ENCODE assay signal across 28 cellular contexts in genomic region chr7:122394512-122394911, GRCh38.
"Had no signal": no experiment of that assay in that cellular context is flagged by ENCODE, and none has a peak within 500 bp of the region (broad histone marks: within the 10 kb centered on the region; RNA-seq: fewer than 3 reads in every experiment).

No MANE protein-coding gene starts in this region.

- H3K9me3 ChIP-seq: ascending aorta had no signal

- DNase-seq: activated CD4-positive, alpha-beta memory T cell treated with anti-CD3 and anti-CD28 coated beads, Interleukin-2, amount 10 ng/mL, durations not matched to agents 7 days and 5 days; activated CD4-positive, alpha-beta T cell treated with anti-CD3 and anti-CD28 coated beads for 1 hour; activated CD4-positive, alpha-beta T cell treated with anti-CD3 and anti-CD28 coated beads for 36 hours; activated CD4-positive, alpha-beta T cell treated with anti-CD3 and anti-CD28 coated beads for 48 hours; activated CD4-positive, alpha-beta T cell treated with anti-CD3 and anti-CD28 coated beads, Interleukin-2, amount 10 ng/mL, durations not matched to agents 7 days and 5 days; activated CD4-positive, alpha-beta T cell treated with anti-CD3 and anti-CD28 coated beads, Interleukin-2, amount 50 U/mL, for 48 hours; activated CD4-positive, CD25-positive, alpha-beta regulatory T cell; activated CD8-positive, alpha-beta memory T cell treated with anti-CD3 and anti-CD28 coated beads for 24 hours; activated CD8-positive, alpha-beta memory T cell treated with anti-CD3 and anti-CD28 coated beads, Interleukin-2, amount 10 ng/mL, durations not matched to agents 7 days and 5 days; activated CD8-positive, alpha-beta memory T cell treated with anti-CD3 and anti-CD28 coated beads, Interleukin-2, amount 50 U/mL, for 48 hours; activated CD8-positive, alpha-beta T cell treated with anti-CD3 and anti-CD28 coated beads, Interleukin-2, amount 10 ng/mL, durations not matched to agents 7 days and 5 days; activated effector memory CD4-positive, alpha-beta T cell treated with Interleukin-2 at 50 U/mL for 16 hours; activated gamma-delta T cell; activated naive CD4-positive, alpha-beta T cell treated with anti-CD3 and anti-CD28 coated beads, Interleukin-2, amount 10 ng/mL, durations not matched to agents 7 days and 5 days; activated naive CD4-positive, alpha-beta T cell treated with Interleukin-2 at 50 U/mL for 16 hours; activated naive CD8-positive, alpha-beta T cell treated with anti-CD3 and anti-CD28 coated beads, Interleukin-2, amount 10 ng/mL, durations not matched to agents 7 days and 5 days; activated naive CD8-positive, alpha-beta T cell treated with anti-CD3 and anti-CD28 coated beads, Interleukin-2, amount 50 U/mL, for 24 hours; activated T-cell treated with anti-CD3 and anti-CD28 coated beads, Interleukin-2, amount 50 U/mL, for 24 hours; activated T-cell treated with anti-CD3 and anti-CD28 coated beads, Interleukin-2, amount 50 U/mL, for 48 hours; amygdala; anterior cingulate cortex; cerebellar nuclear complex; T-helper 2 cell; T-helper 9 cell had no signal

- ATAC-seq: activated CD4-positive, alpha-beta T cell treated with anti-CD3 and anti-CD28 coated beads for 36 hours; activated CD4-positive, CD25-positive, alpha-beta regulatory T cell treated with anti-CD3 and anti-CD28 coated beads, Interleukin-2, amount 50 U/mL, for 24 hours; activated CD8-positive, alpha-beta memory T cell treated with anti-CD3 and anti-CD28 coated beads, Interleukin-2, amount 10 ng/mL, durations not matched to agents 7 days and 5 days; activated CD8-positive, alpha-beta T cell treated with anti-CD3 and anti-CD28 coated beads, Interleukin-2, amount 10 ng/mL, durations not matched to agents 7 days and 5 days; activated naive CD8-positive, alpha-beta T cell treated with anti-CD3 and anti-CD28 coated beads, Interleukin-2, amount 50 U/mL, for 24 hours had no signal

- H3K4me1 ChIP-seq: ascending aorta had no signal

- H3K4me3 ChIP-seq: ascending aorta, cardiac muscle cell had no signal

- H3K27ac ChIP-seq: ascending aorta, cardiac muscle cell, VCaP had no signal

- H3K36me3 ChIP-seq: ascending aorta, cardiac muscle cell had no signal
